In the genomic region with DNA sequence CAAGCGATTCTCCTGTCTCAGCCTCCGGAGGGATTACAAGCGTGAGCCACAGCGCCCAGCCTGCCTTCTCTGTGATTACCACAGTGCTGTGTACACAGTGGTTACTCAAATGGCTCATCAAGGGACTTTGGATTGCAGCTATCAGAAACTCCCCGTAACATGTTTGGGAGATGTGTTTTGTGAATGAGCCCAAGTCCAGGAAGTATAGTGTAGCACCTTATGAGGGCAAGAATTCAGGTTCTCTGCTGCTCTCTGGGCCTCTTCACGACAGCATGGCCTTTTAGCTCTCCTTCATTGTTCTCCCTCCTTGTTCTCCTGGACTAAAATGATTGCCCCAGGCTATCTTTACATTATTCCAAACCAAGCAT, we compare ENCODE assay signal across 1 cellular context.
TF ChIP-seq lines count a peak whose summit lies in the region.

No MANE protein-coding gene starts in this region.

TF ChIP-seq in HepG2, 621 proteins besides CTCF, POLR2A, EP300 and RAD21 (continued from another document and continues in another):
- TF ChIP-seq ZNF263 (CRISPR knock-in tag; IDR thresholded peaks at IDR 0.05) (0 out of 2 replicates have a peak, but pooled peaks have one; percentile 14), ZNF235 (CRISPR knock-in tag; IDR thresholded peaks at IDR 0.05; ENCODE audit: borderline replicate concordance) (no peak), NPAS2 (CRISPR knock-in tag; IDR thresholded peaks at IDR 0.05; ENCODE audit: borderline replicate concordance) (no peak), ZBTB7A (CRISPR knock-in tag; IDR thresholded peaks at IDR 0.05) (no peak), ZNF737 (CRISPR knock-in tag; IDR thresholded peaks at IDR 0.05; ENCODE audit: borderline replicate concordance) (no peak), ZNF777 (CRISPR knock-in tag; IDR thresholded peaks at IDR 0.05) (no peak), HNRNPUL1 (IDR thresholded peaks at IDR 0.05; ENCODE audit: low read depth, low read length) (no peak), ZBTB7B (CRISPR knock-in tag; IDR thresholded peaks at IDR 0.05) (peak; percentile 75; the same call in 1 of the 2 replicates), ZBTB20 (CRISPR knock-in tag; IDR thresholded peaks at IDR 0.05; ENCODE audit: borderline replicate concordance, low read depth) (no peak), HMG20A (CRISPR knock-in tag; IDR thresholded peaks at IDR 0.05; ENCODE audit: borderline replicate concordance) (peak; percentile 73; the same call in 1 of the 2 replicates), ZNF501 (CRISPR knock-in tag; IDR thresholded peaks at IDR 0.05) (no peak), ZNF556 (CRISPR knock-in tag; IDR thresholded peaks at IDR 0.05; ENCODE audit: borderline replicate concordance) (no peak), KDM5A (IDR thresholded peaks at IDR 0.05; ENCODE audit: borderline replicate concordance, low read length) (no peak; the same call in 1 of the 2 replicates), ZNF180 (CRISPR knock-in tag; IDR thresholded peaks at IDR 0.05; ENCODE audit: borderline replicate concordance, low read depth) (no peak), ZNF567 (CRISPR knock-in tag; IDR thresholded peaks at IDR 0.05; ENCODE audit: borderline replicate concordance) (0 out of 2 replicates have a peak, but pooled peaks have one; percentile 55), GLI4 (CRISPR knock-in tag; IDR thresholded peaks at IDR 0.05; ENCODE audit: borderline replicate concordance) (no peak), ETV6 (CRISPR knock-in tag; conservative IDR thresholded peaks at IDR 0.05) (no peak), CHD4 (IDR thresholded peaks at IDR 0.05; ENCODE audit: borderline replicate concordance, low read length) (0 out of 2 replicates have a peak, but pooled peaks have one; percentile 51), ZNF562 (CRISPR knock-in tag; IDR thresholded peaks at IDR 0.05; ENCODE audit: borderline replicate concordance) (no peak), ARNTL (CRISPR knock-in tag; IDR thresholded peaks at IDR 0.05) (no peak), ELF1 (CRISPR knock-in tag; IDR thresholded peaks at IDR 0.05) (peak; percentile 78), ZNF30 (CRISPR knock-in tag; IDR thresholded peaks at IDR 0.05) (no peak), KMT2A (CRISPR knock-in tag; IDR thresholded peaks at IDR 0.05) (peak; percentile 60; the same call in 1 of the 2 replicates), GATAD2A (CRISPR knock-in tag; IDR thresholded peaks at IDR 0.05) (peak; percentile 90), SPEN (CRISPR knock-in tag; IDR thresholded peaks at IDR 0.05; ENCODE audit: low read depth) (no peak), ZNF460 (CRISPR knock-in tag; IDR thresholded peaks at IDR 0.05; ENCODE audit: borderline replicate concordance) (0 out of 2 replicates have a peak, but pooled peaks have one; percentile 7), DNMT1 (CRISPR knock-in tag; IDR thresholded peaks at IDR 0.05) (no peak), ZNF350 (CRISPR knock-in tag; IDR thresholded peaks at IDR 0.05; ENCODE audit: borderline replicate concordance, low read depth) (no peak), ZSCAN21 (CRISPR knock-in tag; IDR thresholded peaks at IDR 0.05; ENCODE audit: borderline replicate concordance) (peak; percentile 94), ZFP41 (CRISPR knock-in tag; IDR thresholded peaks at IDR 0.05; ENCODE audit: borderline replicate concordance) (no peak), NCOA2 (CRISPR knock-in tag; IDR thresholded peaks at IDR 0.05) (peak; percentile 63), ZNF670 (CRISPR knock-in tag; IDR thresholded peaks at IDR 0.05; ENCODE audit: borderline replicate concordance) (no peak)
- TF ChIP-seq, protein P1, sequence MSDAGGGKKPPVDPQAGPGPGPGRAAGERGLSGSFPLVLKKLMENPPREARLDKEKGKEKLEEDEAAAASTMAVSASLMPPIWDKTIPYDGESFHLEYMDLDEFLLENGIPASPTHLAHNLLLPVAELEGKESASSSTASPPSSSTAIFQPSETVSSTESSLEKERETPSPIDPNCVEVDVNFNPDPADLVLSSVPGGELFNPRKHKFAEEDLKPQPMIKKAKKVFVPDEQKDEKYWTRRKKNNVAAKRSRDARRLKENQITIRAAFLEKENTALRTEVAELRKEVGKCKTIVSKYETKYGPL (CRISPR knock-in tag; IDR thresholded peaks at IDR 0.05): no peak
- TF ChIP-seq, protein P2, sequence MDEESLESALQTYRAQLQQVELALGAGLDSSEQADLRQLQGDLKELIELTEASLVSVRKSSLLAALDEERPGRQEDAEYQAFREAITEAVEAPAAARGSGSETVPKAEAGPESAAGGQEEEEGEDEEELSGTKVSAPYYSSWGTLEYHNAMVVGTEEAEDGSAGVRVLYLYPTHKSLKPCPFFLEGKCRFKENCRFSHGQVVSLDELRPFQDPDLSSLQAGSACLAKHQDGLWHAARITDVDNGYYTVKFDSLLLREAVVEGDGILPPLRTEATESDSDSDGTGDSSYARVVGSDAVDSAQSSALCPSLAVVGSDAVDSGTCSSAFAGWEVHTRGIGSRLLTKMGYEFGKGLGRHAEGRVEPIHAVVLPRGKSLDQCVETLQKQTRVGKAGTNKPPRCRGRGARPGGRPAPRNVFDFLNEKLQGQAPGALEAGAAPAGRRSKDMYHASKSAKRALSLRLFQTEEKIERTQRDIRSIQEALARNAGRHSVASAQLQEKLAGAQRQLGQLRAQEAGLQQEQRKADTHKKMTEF (CRISPR knock-in tag; IDR thresholded peaks at IDR 0.05): peak; percentile 56; the same call in 1 of the 2 replicates
- TF ChIP-seq, protein P3, sequence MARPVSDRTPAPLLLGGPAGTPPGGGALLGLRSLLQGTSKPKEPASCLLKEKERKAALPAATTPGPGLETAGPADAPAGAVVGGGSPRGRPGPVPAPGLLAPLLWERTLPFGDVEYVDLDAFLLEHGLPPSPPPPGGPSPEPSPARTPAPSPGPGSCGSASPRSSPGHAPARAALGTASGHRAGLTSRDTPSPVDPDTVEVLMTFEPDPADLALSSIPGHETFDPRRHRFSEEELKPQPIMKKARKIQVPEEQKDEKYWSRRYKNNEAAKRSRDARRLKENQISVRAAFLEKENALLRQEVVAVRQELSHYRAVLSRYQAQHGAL (CRISPR knock-in tag; IDR thresholded peaks at IDR 0.05; ENCODE audit: not compliant biosample characterization): no peak
- TF ChIP-seq, protein P4, sequence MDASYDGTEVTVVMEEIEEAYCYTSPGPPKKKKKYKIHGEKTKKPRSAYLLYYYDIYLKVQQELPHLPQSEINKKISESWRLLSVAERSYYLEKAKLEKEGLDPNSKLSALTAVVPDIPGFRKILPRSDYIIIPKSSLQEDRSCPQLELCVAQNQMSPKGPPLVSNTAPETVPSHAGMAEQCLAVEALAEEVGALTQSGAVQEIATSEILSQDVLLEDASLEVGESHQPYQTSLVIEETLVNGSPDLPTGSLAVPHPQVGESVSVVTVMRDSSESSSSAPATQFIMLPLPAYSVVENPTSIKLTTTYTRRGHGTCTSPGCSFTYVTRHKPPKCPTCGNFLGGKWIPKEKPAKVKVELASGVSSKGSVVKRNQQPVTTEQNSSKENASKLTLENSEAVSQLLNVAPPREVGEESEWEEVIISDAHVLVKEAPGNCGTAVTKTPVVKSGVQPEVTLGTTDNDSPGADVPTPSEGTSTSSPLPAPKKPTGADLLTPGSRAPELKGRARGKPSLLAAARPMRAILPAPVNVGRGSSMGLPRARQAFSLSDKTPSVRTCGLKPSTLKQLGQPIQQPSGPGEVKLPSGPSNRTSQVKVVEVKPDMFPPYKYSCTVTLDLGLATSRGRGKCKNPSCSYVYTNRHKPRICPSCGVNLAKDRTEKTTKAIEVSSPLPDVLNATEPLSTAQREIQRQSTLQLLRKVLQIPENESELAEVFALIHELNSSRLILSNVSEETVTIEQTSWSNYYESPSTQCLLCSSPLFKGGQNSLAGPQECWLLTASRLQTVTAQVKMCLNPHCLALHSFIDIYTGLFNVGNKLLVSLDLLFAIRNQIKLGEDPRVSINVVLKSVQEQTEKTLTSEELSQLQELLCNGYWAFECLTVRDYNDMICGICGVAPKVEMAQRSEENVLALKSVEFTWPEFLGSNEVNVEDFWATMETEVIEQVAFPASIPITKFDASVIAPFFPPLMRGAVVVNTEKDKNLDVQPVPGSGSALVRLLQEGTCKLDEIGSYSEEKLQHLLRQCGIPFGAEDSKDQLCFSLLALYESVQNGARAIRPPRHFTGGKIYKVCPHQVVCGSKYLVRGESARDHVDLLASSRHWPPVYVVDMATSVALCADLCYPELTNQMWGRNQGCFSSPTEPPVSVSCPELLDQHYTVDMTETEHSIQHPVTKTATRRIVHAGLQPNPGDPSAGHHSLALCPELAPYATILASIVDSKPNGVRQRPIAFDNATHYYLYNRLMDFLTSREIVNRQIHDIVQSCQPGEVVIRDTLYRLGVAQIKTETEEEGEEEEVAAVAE (CRISPR knock-in tag; IDR thresholded peaks at IDR 0.05; ENCODE audit: borderline replicate concordance): peak; percentile 55; the same call in 1 of the 2 replicates
- TF ChIP-seq, protein P5, sequence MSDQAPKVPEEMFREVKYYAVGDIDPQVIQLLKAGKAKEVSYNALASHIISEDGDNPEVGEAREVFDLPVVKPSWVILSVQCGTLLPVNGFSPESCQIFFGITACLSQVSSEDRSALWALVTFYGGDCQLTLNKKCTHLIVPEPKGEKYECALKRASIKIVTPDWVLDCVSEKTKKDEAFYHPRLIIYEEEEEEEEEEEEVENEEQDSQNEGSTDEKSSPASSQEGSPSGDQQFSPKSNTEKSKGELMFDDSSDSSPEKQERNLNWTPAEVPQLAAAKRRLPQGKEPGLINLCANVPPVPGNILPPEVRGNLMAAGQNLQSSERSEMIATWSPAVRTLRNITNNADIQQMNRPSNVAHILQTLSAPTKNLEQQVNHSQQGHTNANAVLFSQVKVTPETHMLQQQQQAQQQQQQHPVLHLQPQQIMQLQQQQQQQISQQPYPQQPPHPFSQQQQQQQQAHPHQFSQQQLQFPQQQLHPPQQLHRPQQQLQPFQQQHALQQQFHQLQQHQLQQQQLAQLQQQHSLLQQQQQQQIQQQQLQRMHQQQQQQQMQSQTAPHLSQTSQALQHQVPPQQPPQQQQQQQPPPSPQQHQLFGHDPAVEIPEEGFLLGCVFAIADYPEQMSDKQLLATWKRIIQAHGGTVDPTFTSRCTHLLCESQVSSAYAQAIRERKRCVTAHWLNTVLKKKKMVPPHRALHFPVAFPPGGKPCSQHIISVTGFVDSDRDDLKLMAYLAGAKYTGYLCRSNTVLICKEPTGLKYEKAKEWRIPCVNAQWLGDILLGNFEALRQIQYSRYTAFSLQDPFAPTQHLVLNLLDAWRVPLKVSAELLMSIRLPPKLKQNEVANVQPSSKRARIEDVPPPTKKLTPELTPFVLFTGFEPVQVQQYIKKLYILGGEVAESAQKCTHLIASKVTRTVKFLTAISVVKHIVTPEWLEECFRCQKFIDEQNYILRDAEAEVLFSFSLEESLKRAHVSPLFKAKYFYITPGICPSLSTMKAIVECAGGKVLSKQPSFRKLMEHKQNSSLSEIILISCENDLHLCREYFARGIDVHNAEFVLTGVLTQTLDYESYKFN (CRISPR knock-in tag; conservative IDR thresholded peaks at IDR 0.05): peak; percentile 79
- TF ChIP-seq, protein P6, sequence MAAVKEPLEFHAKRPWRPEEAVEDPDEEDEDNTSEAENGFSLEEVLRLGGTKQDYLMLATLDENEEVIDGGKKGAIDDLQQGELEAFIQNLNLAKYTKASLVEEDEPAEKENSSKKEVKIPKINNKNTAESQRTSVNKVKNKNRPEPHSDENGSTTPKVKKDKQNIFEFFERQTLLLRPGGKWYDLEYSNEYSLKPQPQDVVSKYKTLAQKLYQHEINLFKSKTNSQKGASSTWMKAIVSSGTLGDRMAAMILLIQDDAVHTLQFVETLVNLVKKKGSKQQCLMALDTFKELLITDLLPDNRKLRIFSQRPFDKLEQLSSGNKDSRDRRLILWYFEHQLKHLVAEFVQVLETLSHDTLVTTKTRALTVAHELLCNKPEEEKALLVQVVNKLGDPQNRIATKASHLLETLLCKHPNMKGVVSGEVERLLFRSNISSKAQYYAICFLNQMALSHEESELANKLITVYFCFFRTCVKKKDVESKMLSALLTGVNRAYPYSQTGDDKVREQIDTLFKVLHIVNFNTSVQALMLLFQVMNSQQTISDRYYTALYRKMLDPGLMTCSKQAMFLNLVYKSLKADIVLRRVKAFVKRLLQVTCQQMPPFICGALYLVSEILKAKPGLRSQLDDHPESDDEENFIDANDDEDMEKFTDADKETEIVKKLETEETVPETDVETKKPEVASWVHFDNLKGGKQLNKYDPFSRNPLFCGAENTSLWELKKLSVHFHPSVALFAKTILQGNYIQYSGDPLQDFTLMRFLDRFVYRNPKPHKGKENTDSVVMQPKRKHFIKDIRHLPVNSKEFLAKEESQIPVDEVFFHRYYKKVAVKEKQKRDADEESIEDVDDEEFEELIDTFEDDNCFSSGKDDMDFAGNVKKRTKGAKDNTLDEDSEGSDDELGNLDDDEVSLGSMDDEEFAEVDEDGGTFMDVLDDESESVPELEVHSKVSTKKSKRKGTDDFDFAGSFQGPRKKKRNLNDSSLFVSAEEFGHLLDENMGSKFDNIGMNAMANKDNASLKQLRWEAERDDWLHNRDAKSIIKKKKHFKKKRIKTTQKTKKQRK (IDR thresholded peaks at IDR 0.05; ENCODE audit: low read length): no peak
- TF ChIP-seq, protein P7, sequence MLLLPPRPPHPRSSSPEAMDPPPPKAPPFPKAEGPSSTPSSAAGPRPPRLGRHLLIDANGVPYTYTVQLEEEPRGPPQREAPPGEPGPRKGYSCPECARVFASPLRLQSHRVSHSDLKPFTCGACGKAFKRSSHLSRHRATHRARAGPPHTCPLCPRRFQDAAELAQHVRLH (CRISPR knock-in tag; IDR thresholded peaks at IDR 0.05; ENCODE audit: borderline replicate concordance, low read depth): peak; percentile 84; the same call in 1 of the 2 replicates
- TF ChIP-seq, protein P8, sequence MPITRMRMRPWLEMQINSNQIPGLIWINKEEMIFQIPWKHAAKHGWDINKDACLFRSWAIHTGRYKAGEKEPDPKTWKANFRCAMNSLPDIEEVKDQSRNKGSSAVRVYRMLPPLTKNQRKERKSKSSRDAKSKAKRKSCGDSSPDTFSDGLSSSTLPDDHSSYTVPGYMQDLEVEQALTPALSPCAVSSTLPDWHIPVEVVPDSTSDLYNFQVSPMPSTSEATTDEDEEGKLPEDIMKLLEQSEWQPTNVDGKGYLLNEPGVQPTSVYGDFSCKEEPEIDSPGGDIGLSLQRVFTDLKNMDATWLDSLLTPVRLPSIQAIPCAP (CRISPR knock-in tag; IDR thresholded peaks at IDR 0.05; ENCODE audit: low read depth): no peak
- TF ChIP-seq, protein P9, sequence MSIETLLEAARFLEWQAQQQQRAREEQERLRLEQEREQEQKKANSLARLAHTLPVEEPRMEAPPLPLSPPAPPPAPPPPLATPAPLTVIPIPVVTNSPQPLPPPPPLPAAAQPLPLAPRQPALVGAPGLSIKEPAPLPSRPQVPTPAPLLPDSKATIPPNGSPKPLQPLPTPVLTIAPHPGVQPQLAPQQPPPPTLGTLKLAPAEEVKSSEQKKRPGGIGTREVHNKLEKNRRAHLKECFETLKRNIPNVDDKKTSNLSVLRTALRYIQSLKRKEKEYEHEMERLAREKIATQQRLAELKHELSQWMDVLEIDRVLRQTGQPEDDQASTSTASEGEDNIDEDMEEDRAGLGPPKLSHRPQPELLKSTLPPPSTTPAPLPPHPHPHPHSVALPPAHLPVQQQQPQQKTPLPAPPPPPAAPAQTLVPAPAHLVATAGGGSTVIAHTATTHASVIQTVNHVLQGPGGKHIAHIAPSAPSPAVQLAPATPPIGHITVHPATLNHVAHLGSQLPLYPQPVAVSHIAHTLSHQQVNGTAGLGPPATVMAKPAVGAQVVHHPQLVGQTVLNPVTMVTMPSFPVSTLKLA (IDR thresholded peaks at IDR 0.05): no peak
